In genomic region chr22:31489632-31490495, GRCh38 we compare ENCODE assay signal across 8 cellular contexts. TPM values are rescaled to one million over a fixed set of nuclear protein-coding genes. Genes with fewer than 3 reads are reported as not detected.
DNase-seq lines count a peak whose midpoint lies in the region; ATAC-seq and TF ChIP-seq lines count a peak whose summit lies in the region.

Gene EIF4ENIF1 (minus strand): TSS chr22:31489842. CDS start chr22:31488718, 1,124 bp downstream.

- H3K27me3 ChIP-seq in hepatocyte (no peaks in the 10 kb centered on the region), aorta (ENCODE audit: control insufficient read depth in 1 of 2, insufficient read depth in 2 of 2, low read length in 1 of 2) (no peaks in the 10 kb centered on the region)

- H3K9me2 ChIP-seq in hepatocyte (replicated peaks; ENCODE audit: insufficient read depth), result no peaks in the 10 kb centered on the region

- peaks cover 2% of the 10 kb centered on the region for H4K20me1 ChIP-seq in hepatocyte (ENCODE audit: insufficient read depth, poor library complexity, severe bottlenecking)

- WGBS in hepatocyte (ENCODE audit: low lambda C conversion rate, missing lambda C conversion rate), result 3% methylated on average over 46 of the region's 100 CpGs
- WGBS in aorta, 2 donors, result 0 to 1% methylated on average over 72 to 100 of the region's 100 CpGs

- ATAC-seq in HG02588 (IDR thresholded peaks at IDR 0.05; ENCODE audit: unreplicated experiment) (peak; percentile 40), aorta (ENCODE audit: low FRiP score) (peak; percentile 96)

- H3K79me2 ChIP-seq in hepatocyte, result peaks cover 56% of the 10 kb centered on the region

- intact Hi-C loops in aorta (cut with DNase I), result no loop called here

- peak within 1 kb of the TSS; percentile 92 for H2AFZ ChIP-seq in hepatocyte

- H3K4me1 ChIP-seq in hepatocyte (ENCODE audit: insufficient read depth) (peaks cover 14% of the 10 kb centered on the region), aorta (ENCODE audit: control insufficient read depth in 1 of 2, insufficient read depth in 2 of 2, low read length in 2 of 2) (no peaks in the 10 kb centered on the region)

- in situ Hi-C loops in astrocyte of the cerebellum (cut with HindIII; ENCODE audit: low sequenced_read_pairs), result no loop called here

- H3K9me3 ChIP-seq in hepatocyte (ENCODE audit: low read depth) (no peaks in the 10 kb centered on the region), aorta (ENCODE audit: control insufficient read depth, low read length) (no peaks in the 10 kb centered on the region)

- DNase-seq in GM10266 (ENCODE audit: extremely low spot score) (peak; percentile 96), NCI-H146 (lab: John Stamatoyannopoulos, UW) (peak; percentile 81), T1000 (lab: John Stamatoyannopoulos, UW) (peak; percentile 84), astrocyte of the cerebellum (ENCODE audit: low read depth) (peak; percentile 50), hepatocyte (ENCODE audit: low spot score) (peak; percentile 94), retina (peak; percentile 97), aorta (peak; percentile 92 to 96)

- peak within 1 kb of the TSS; percentile 96 for H3K27ac ChIP-seq in hepatocyte
- peak within 1 kb of the TSS; percentile 50 to 89 for H3K27ac ChIP-seq in aorta (ENCODE audit: low read depth in 1 of 2, low read length in 2 of 2)

- H3K4me2 ChIP-seq in hepatocyte, result peak within 1 kb of the TSS; percentile 97

- no peaks in the 10 kb centered on the region for H3K36me3 ChIP-seq in hepatocyte (replicated peaks; ENCODE audit: insufficient read depth, low read depth)
- no peaks in the 10 kb centered on the region for H3K36me3 ChIP-seq in aorta (ENCODE audit: control insufficient read depth in 1 of 2, insufficient read depth in 2 of 2, low read length in 1 of 2)

- TF ChIP-seq CTCF in GM10266 (IDR thresholded peaks at IDR 0.05; ENCODE audit: control insufficient read depth, insufficient read depth, low read depth, missing control alignments) (no peak), astrocyte of the cerebellum (IDR thresholded peaks at IDR 0.05; ENCODE audit: low read depth, low read length, missing control alignments) (no peak), hepatocyte (IDR thresholded peaks at IDR 0.05; ENCODE audit: poor library complexity) (no peak)

- H3K4me3 ChIP-seq in astrocyte of the cerebellum (ENCODE audit: low read depth, low read length), result peak within 1 kb of the TSS; percentile 67
- H3K4me3 ChIP-seq in hepatocyte, result peak within 1 kb of the TSS; percentile 74
- peak within 1 kb of the TSS; percentile 90 to 96 for H3K4me3 ChIP-seq in aorta (ENCODE audit: low read length in 2 of 2)

RNA-seq across cellular contexts. Expression of gene EIF4ENIF1, which starts in this region (rescaled TPM):
- total RNA-seq in hepatocyte, result 6.9 and 9.2 TPM in 2 replicates
- 13.3 and 15.1 TPM in 2 replicates for polyA plus RNA-seq in hepatocyte
- total RNA-seq in aorta, result 10 to 100 TPM; 32.0 to 34.9 TPM
- 10 to 100 TPM; 12.6 to 13.5 TPM for polyA plus RNA-seq in aorta

Comparison
In these comparisons a context has a peak if more than half of its experiments do, and no peak if none do; other contexts are left out.
1. Peak in every context shown above with its lines: DNase-seq, ATAC-seq, H3K4me3 ChIP-seq and H3K27ac ChIP-seq.